In genomic region chr3:46811615-46812236, GRCh38 we compare ENCODE assay signal across 7 cellular contexts. TPM values are rescaled to one million over a fixed set of nuclear protein-coding genes. Genes with fewer than 3 reads are reported as not detected.
A peak's percentile ranks its signal among the peaks of the same experiment; 100 is the strongest.
DNase-seq lines count a peak whose midpoint lies in the region; ATAC-seq, FAIRE-seq and TF ChIP-seq lines count a peak whose summit lies in the region.

No MANE protein-coding gene starts in this region.

- TF ChIP-seq POLR2A in K562 (conservative IDR thresholded peaks at IDR 0.05) (no peak), spleen (IDR thresholded peaks at IDR 0.05) (no peak)

- H3K36me3 ChIP-seq in K562 (ENCODE audit: control insufficient read depth, insufficient read depth, low read length) (no peaks in the 10 kb centered on the region), kidney (ENCODE audit: control insufficient read depth in 1 of 2, insufficient read depth in 2 of 2, low read length in 2 of 2) (no peaks in the 10 kb centered on the region), spleen (no peaks in the 10 kb centered on the region)

- H3K27ac ChIP-seq in K562 (ENCODE audit: extremely low read depth, low read depth, low read length) (no peak overlapping the region), kidney (ENCODE audit: low read depth in 2 of 2, low read length in 2 of 2) (no peak overlapping the region), spleen (no peak overlapping the region)

- peak overlapping the region; percentile 93 for H2AFZ ChIP-seq in K562 (ENCODE audit: low read depth, low read length)

- H3K4me3 ChIP-seq in K562, result peak overlapping the region; percentile 9; the same call in 1 of the 2 replicates
- H3K4me3 ChIP-seq in kidney (ENCODE audit: low read length in 2 of 2), result peak overlapping the region in 1 of 2 donors; percentile 47
- H3K4me3 ChIP-seq in spleen, result peak overlapping the region; percentile 18 to 65 (median 36)

- H3K9me3 ChIP-seq in K562 (replicated peaks; ENCODE audit: control insufficient read depth, insufficient read depth, low read depth, low read length), result no peaks in the 10 kb centered on the region
- no peaks in the 10 kb centered on the region for H3K9me3 ChIP-seq in kidney (ENCODE audit: control insufficient read depth in 1 of 2, low read length in 2 of 2)
- H3K9me3 ChIP-seq in spleen, result no peaks in the 10 kb centered on the region

- no peak for FAIRE-seq in K562 (lab: Jason Lieb, UNC)
- FAIRE-seq in kidney (lab: Jason Lieb, UNC), result no peak

- DNase-seq in K562 (ENCODE audit: extremely low read depth in 1 of 4, low spot score in 3 of 4) (peak; percentile 41 to 76 (median 63)), kidney (peak; percentile 72), spleen (no peak), amygdala (lab: John Stamatoyannopoulos, UW) (no peak), AG08396 (ENCODE audit: low spot score) (no peak)

- intact Hi-C loops in K562 (cut with micrococcal nuclease), result no loop called here
- intact Hi-C loops in kidney (cut with DNase I), result no loop called here
- intact Hi-C loops in spleen (cut with DNase I; ENCODE audit: low total_unique reads), result no loop called here

- ATAC-seq in HG02642 (IDR thresholded peaks at IDR 0.05; ENCODE audit: poor library complexity, unreplicated experiment) (peak; percentile 15), K562 (peak; percentile 79), HG02798 (IDR thresholded peaks at IDR 0.05; ENCODE audit: poor library complexity, unreplicated experiment) (no peak)

- no peak for TF ChIP-seq RAD21 in K562 (CRISPR knock-in tag; conservative IDR thresholded peaks at IDR 0.05 in 1 of 2, IDR thresholded peaks at IDR 0.05 in 1 of 2)

- H3K4me1 ChIP-seq in K562 (replicated peaks in 1 of 2; ENCODE audit: control insufficient read depth in 2 of 2, insufficient read depth in 2 of 2, low read length in 2 of 2), result peaks cover 6 to 16% of the 10 kb centered on the region in 2 experiments; a peak in 3 of 5 replicates
- H3K4me1 ChIP-seq in kidney (ENCODE audit: control insufficient read depth in 1 of 2, insufficient read depth in 1 of 2, low read depth in 1 of 2, low read length in 2 of 2), result peaks cover 0 to 8% of the 10 kb centered on the region in 2 donors
- H3K4me1 ChIP-seq in spleen, result peaks cover 0 to 18% (median 13%) of the 10 kb centered on the region in 6 donors

- H3K4me2 ChIP-seq in K562 (ENCODE audit: insufficient read depth, low read length), result peak overlapping the region; percentile 62

- POLR2A ChIA-PET in K562 (lab: Yijun Ruan, JAX), result no interaction called here

- in situ Hi-C loops in K562 (cut with MboI), result no loop called here

- BruUV-seq in K562 (replicated peaks; lab: Mats Ljungman, UMichigan), result no TSS peak

- H3K9me1 ChIP-seq in K562 (ENCODE audit: control insufficient read depth, insufficient read depth, low read length), result no peaks in the 10 kb centered on the region

- H3K27me3 ChIP-seq in K562 (ENCODE audit: control insufficient read depth in 2 of 2, insufficient read depth in 2 of 2, low read length in 2 of 2), result peaks cover 7 to 22% of the 10 kb centered on the region in 2 experiments; a peak in 3 of 5 replicates
- peaks cover 0 to 40% (median 10%) of the 10 kb centered on the region in 7 donors for H3K27me3 ChIP-seq in spleen (replicated peaks in 1 of 7)

- no peaks in the 10 kb centered on the region for H3K79me2 ChIP-seq in K562 (ENCODE audit: control insufficient read depth, insufficient read depth, low read length)

- no peak for TF ChIP-seq EP300 in K562 (IDR thresholded peaks at IDR 0.05; ENCODE audit: low read length)

- H3K9ac ChIP-seq in K562 (ENCODE audit: insufficient read depth in 1 of 2, low read depth in 2 of 2, low read length in 2 of 2) (peak overlapping the region; percentile 16 to 92; a peak in 3 of 4 replicates), kidney (ENCODE audit: low read length in 2 of 2) (no peak overlapping the region)

- WGBS in K562 (ENCODE audit: insufficient coverage, low coverage, missing lambda C conversion rate), result 8% methylated on average over 15 of the region's 15 CpGs
- 56 to 69% (median 62%) methylated on average over 6 to 15 of the region's 15 CpGs for WGBS in spleen, 5 donors

- TF ChIP-seq CTCF in K562 (IDR thresholded peaks at IDR 0.05 in 2 of 3, conservative IDR thresholded peaks at IDR 0.05 in 1 of 3; ENCODE audit: insufficient read depth in 2 of 3, low read depth in 1 of 3, low read length in 3 of 3), result no peak
- no peak for TF ChIP-seq CTCF in kidney (IDR thresholded peaks at IDR 0.05; ENCODE audit: borderline replicate concordance, extremely low read depth, insufficient read depth)
- TF ChIP-seq CTCF in spleen (IDR thresholded peaks at IDR 0.05 in 8 of 11, conservative IDR thresholded peaks at IDR 0.05 in 3 of 11), result no peak

- CTCF ChIA-PET in K562 (lab: Yijun Ruan, JAX; ENCODE audit: low intra/inter-chr PET ratio), result no interaction called here

- no peaks in the 10 kb centered on the region for H4K20me1 ChIP-seq in K562 (replicated peaks; ENCODE audit: control insufficient read depth, insufficient read depth, low read length)

TF ChIP-seq in K562, 482 proteins besides CTCF, POLR2A, EP300 and RAD21:
- TF ChIP-seq PRPF4 (IDR thresholded peaks at IDR 0.05; ENCODE audit: insufficient read depth, low read depth, low read length, poor library complexity, severe bottlenecking) (no peak), CTBP1 (IDR thresholded peaks at IDR 0.05; ENCODE audit: borderline replicate concordance) (peak; percentile 13; the same call in 1 of the 2 replicates), SPI1 (IDR thresholded peaks at IDR 0.05; ENCODE audit: borderline replicate concordance, low read depth, low read length) (peak; percentile 22; the same call in 1 of the 2 replicates), NR4A1 (CRISPR knock-in tag; IDR thresholded peaks at IDR 0.05) (no peak), NR4A1 (tag; IDR thresholded peaks at IDR 0.05) (0 out of 2 replicates have a peak, but pooled peaks have one; percentile 39), NR1H2 (CRISPR knock-in tag; IDR thresholded peaks at IDR 0.05) (no peak), HMG20B (CRISPR knock-in tag; IDR thresholded peaks at IDR 0.05) (no peak)
- TF ChIP-seq, protein P1, sequence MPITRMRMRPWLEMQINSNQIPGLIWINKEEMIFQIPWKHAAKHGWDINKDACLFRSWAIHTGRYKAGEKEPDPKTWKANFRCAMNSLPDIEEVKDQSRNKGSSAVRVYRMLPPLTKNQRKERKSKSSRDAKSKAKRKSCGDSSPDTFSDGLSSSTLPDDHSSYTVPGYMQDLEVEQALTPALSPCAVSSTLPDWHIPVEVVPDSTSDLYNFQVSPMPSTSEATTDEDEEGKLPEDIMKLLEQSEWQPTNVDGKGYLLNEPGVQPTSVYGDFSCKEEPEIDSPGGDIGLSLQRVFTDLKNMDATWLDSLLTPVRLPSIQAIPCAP (CRISPR knock-in tag; IDR thresholded peaks at IDR 0.05; ENCODE audit: borderline replicate concordance), result 0 out of 2 replicates have a peak, but pooled peaks have one; percentile 5
- TF ChIP-seq, protein P2, sequence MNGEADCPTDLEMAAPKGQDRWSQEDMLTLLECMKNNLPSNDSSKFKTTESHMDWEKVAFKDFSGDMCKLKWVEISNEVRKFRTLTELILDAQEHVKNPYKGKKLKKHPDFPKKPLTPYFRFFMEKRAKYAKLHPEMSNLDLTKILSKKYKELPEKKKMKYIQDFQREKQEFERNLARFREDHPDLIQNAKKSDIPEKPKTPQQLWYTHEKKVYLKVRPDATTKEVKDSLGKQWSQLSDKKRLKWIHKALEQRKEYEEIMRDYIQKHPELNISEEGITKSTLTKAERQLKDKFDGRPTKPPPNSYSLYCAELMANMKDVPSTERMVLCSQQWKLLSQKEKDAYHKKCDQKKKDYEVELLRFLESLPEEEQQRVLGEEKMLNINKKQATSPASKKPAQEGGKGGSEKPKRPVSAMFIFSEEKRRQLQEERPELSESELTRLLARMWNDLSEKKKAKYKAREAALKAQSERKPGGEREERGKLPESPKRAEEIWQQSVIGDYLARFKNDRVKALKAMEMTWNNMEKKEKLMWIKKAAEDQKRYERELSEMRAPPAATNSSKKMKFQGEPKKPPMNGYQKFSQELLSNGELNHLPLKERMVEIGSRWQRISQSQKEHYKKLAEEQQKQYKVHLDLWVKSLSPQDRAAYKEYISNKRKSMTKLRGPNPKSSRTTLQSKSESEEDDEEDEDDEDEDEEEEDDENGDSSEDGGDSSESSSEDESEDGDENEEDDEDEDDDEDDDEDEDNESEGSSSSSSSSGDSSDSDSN (IDR thresholded peaks at IDR 0.05; ENCODE audit: borderline replicate concordance in 1 of 2, low read depth in 2 of 2, low read length in 2 of 2), result no peak
TF ChIP-seq in K562: peak in this region for 4.

RNA-seq across cellular contexts. Expression of gene MYL3, which starts 51.5 kb away (rescaled TPM):
- not detected in 2 replicates for total RNA-seq in K562 (2011; cell fraction: chromatin; rRNA removed; ENCODE audit: low replicate concordance)
- not detected in 2 replicates for total RNA-seq in K562 (2011; cell fraction: nucleolus; rRNA removed)
- total RNA-seq in K562 (2011; cell fraction: nucleoplasm; rRNA removed), result not detected in 2 replicates
- total RNA-seq in K562 (2014; rRNA removed) (0.14 TPM in 1 of 2 replicates, not detected in the other), K562 (2014; rRNA removed; fragmentation: Illumina TruSeq; extraction: Trizol) (not detected in 2 replicates), K562 (2015; rRNA removed; fragmentation: Illumina TruSeq; extraction: Trizol) (not detected in 2 replicates), K562 (2021) (not detected in 2 replicates), kidney (41.3 TPM), spleen (10 to 100 TPM in 2 of 7 donors, 1 to 10 TPM in 5; 1.9 to 16.2 (median 7.3) TPM)
- polyA plus RNA-seq in K562 (2011; rRNA removed) (not detected in 2 replicates), K562 (2014; fragmentation: Illumina TruSeq; extraction: Trizol) (not detected in 2 replicates), K562 (2014; fragmentation: Nextera tagmentation; extraction: Ambion mirVana) (under 1 TPM in 1 of 2 experiments, not detected in 1; 0.45 TPM), K562 (2014; rRNA removed) (not detected in 2 replicates), kidney (ENCODE audit: insufficient read depth, low read depth, low replicate concordance) (81.9 TPM), spleen (1 to 10 TPM; 2.6 to 6.7 (median 5.3) TPM)
- polyA plus RNA-seq in K562 (2011; cell fraction: cytosol; rRNA removed), result not detected in 2 replicates
- polyA plus RNA-seq in K562 (2011; cell fraction: nucleus; rRNA removed), result not detected in 2 replicates
- polyA plus RNA-seq in K562 (2012), result not detected in 2 replicates
- polyA minus RNA-seq in K562 (2011; rRNA and poly(A)+ RNA removed), result not detected in 2 replicates
- not detected in 2 replicates for polyA minus RNA-seq in K562 (2011; cell fraction: cytosol; rRNA and poly(A)+ RNA removed)
- not detected in 2 replicates for polyA minus RNA-seq in K562 (2011; cell fraction: nucleus; rRNA and poly(A)+ RNA removed)

Comparison
In these comparisons a context has a peak if more than half of its experiments do, and no peak if none do; other contexts are left out.
1. DNase-seq: peak in K562 (4 of 4) and kidney (single experiment); none in spleen (single experiment), amygdala (0 of 56) and AG08396 (single experiment).
2. H3K9ac ChIP-seq: peak in K562 (2 of 2); none in kidney (0 of 2).